In the genomic region with DNA sequence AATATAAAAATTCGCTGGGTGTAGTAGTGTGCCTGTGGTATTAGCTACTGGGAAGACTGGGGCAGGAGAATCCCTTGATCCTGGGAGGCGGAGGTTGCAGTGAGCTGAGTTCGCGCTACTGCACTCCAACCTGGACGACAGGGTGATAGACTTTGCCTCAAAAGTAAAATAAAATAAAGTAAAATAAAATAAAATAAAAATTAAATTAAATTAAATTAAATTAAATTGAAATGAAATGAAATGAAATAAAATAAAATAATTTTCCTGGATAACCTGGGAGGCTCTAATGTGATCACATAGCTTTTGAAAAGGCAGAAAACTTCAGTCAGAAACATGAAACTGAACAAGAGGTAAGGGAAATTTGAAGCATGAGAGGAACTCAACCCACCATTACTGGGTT, we compare ENCODE assay signal across 37 cellular contexts.
"Had no signal": no experiment of that assay in that cellular context is flagged by ENCODE, and none has a peak within 500 bp of the region (broad histone marks: within the 10 kb centered on the region; RNA-seq: fewer than 3 reads in every experiment).

No MANE protein-coding gene starts in this region.

- H3K4me1 Mint-ChIP-seq: activated naive CD4-positive, alpha-beta T cell treated with anti-CD3 and anti-CD28 coated beads, Interleukin-2, amount 10 ng/mL, durations not matched to agents 7 days and 5 days; activated naive CD4-positive, alpha-beta T cell treated with anti-CD3 and anti-CD28 coated beads, Interleukin-2, amount 50 U/mL, for 24 hours; activated naive CD8-positive, alpha-beta T cell treated with anti-CD3 and anti-CD28 coated beads for 36 hours; activated naive CD8-positive, alpha-beta T cell treated with anti-CD3 and anti-CD28 coated beads, Interleukin-2, amount 10 ng/mL, durations not matched to agents 7 days and 5 days; activated naive CD8-positive, alpha-beta T cell treated with anti-CD3 and anti-CD28 coated beads, Interleukin-2, amount 50 U/mL, for 24 hours; activated T-helper 17 cell treated with anti-CD3 and anti-CD28 coated beads, Interleukin-2, amount 50 U/mL, for 72 hours; brain; central memory CD8-positive, alpha-beta T cell had no signal

- ATAC-seq: activated naive CD4-positive, alpha-beta T cell treated with anti-CD3 and anti-CD28 coated beads, Interleukin-2, amount 50 U/mL, for 72 hours; activated naive CD8-positive, alpha-beta T cell treated with anti-CD3 and anti-CD28 coated beads, Interleukin-2, amount 50 U/mL, for 24 hours; activated T-cell treated with anti-CD3 and anti-CD28 coated beads, Interleukin-2, amount 50 U/mL, for 4 hours; activated T-cell treated with anti-CD3 and anti-CD28 coated beads, Interleukin-2, amount 50 U/mL, for 72 hours; activated T-helper 17 cell treated with anti-CD3 and anti-CD28 coated beads, Interleukin-2, amount 50 U/mL, for 72 hours; body of pancreas had no signal

- H3K4me3 ChIP-seq: adrenal gland, ascending aorta, body of pancreas, breast epithelium, cardiac muscle cell had no signal

- DNase-seq: activated effector memory CD4-positive, alpha-beta T cell treated with anti-CD3 and anti-CD28 coated beads, Interleukin-2, amount 50 U/mL, for 16 hours; activated effector memory CD4-positive, alpha-beta T cell treated with Interleukin-2 at 50 U/mL for 16 hours; activated gamma-delta T cell; activated gamma-delta T cell treated with Interleukin-2 at 50 U/mL for 16 hours; activated naive CD4-positive, alpha-beta T cell; activated naive CD4-positive, alpha-beta T cell treated with anti-CD3 and anti-CD28 coated beads for 36 hours; activated naive CD4-positive, alpha-beta T cell treated with anti-CD3 and anti-CD28 coated beads, Interleukin-2, amount 10 ng/mL, durations not matched to agents 7 days and 5 days; activated naive CD4-positive, alpha-beta T cell treated with anti-CD3 and anti-CD28 coated beads, Interleukin-2, amount 50 U/mL, for 16 hours; activated naive CD4-positive, alpha-beta T cell treated with Interleukin-2 at 50 U/mL for 16 hours; activated naive CD8-positive, alpha-beta T cell treated with anti-CD3 and anti-CD28 coated beads for 36 hours; activated naive CD8-positive, alpha-beta T cell treated with anti-CD3 and anti-CD28 coated beads, Interleukin-2, amount 10 ng/mL, durations not matched to agents 7 days and 5 days; activated naive CD8-positive, alpha-beta T cell treated with anti-CD3 and anti-CD28 coated beads, Interleukin-2, amount 50 U/mL, for 24 hours; activated T-cell treated with anti-CD3 and anti-CD28 coated beads, Interleukin-2, amount 50 U/mL, for 24 hours; activated T-cell treated with anti-CD3 and anti-CD28 coated beads, Interleukin-2, amount 50 U/mL, for 4 hours; activated T-cell treated with anti-CD3 and anti-CD28 coated beads, Interleukin-2, amount 50 U/mL, for 48 hours; activated T-cell treated with anti-CD3 and anti-CD28 coated beads, Interleukin-2, amount 50 U/mL, for 72 hours; adrenal gland; amniotic stem cell; amygdala; anterior cingulate cortex; aorta; body of pancreas; brain microvascular endothelial cell; caudate nucleus; central memory CD4-positive, alpha-beta T cell; cerebellar nuclear complex had no signal

- H3K27me3 Mint-ChIP-seq: activated naive CD4-positive, alpha-beta T cell treated with anti-CD3 and anti-CD28 coated beads, Interleukin-2, amount 10 ng/mL, durations not matched to agents 7 days and 5 days; activated naive CD4-positive, alpha-beta T cell treated with anti-CD3 and anti-CD28 coated beads, Interleukin-2, amount 50 U/mL, for 24 hours; activated naive CD8-positive, alpha-beta T cell; activated naive CD8-positive, alpha-beta T cell treated with anti-CD3 and anti-CD28 coated beads for 36 hours; activated naive CD8-positive, alpha-beta T cell treated with anti-CD3 and anti-CD28 coated beads, Interleukin-2, amount 10 ng/mL, durations not matched to agents 7 days and 5 days; activated naive CD8-positive, alpha-beta T cell treated with anti-CD3 and anti-CD28 coated beads, Interleukin-2, amount 50 U/mL, for 24 hours; activated T-cell treated with anti-CD3 and anti-CD28 coated beads, Interleukin-2, amount 50 U/mL, for 24 hours; activated T-helper 17 cell treated with anti-CD3 and anti-CD28 coated beads, Interleukin-2, amount 50 U/mL, for 72 hours; brain; central memory CD8-positive, alpha-beta T cell had no signal

- H3K4me1 ChIP-seq: adrenal gland, ascending aorta, body of pancreas, breast epithelium had no signal

- H3K4me3 Mint-ChIP-seq: activated naive CD4-positive, alpha-beta T cell treated with anti-CD3 and anti-CD28 coated beads for 36 hours; activated naive CD4-positive, alpha-beta T cell treated with anti-CD3 and anti-CD28 coated beads, Interleukin-2, amount 10 ng/mL, durations not matched to agents 7 days and 5 days; activated naive CD4-positive, alpha-beta T cell treated with anti-CD3 and anti-CD28 coated beads, Interleukin-2, amount 50 U/mL, for 24 hours; activated naive CD8-positive, alpha-beta T cell; activated naive CD8-positive, alpha-beta T cell treated with anti-CD3 and anti-CD28 coated beads for 36 hours; activated naive CD8-positive, alpha-beta T cell treated with anti-CD3 and anti-CD28 coated beads, Interleukin-2, amount 10 ng/mL, durations not matched to agents 7 days and 5 days; activated naive CD8-positive, alpha-beta T cell treated with anti-CD3 and anti-CD28 coated beads, Interleukin-2, amount 50 U/mL, for 24 hours; activated T-cell treated with anti-CD3 and anti-CD28 coated beads, Interleukin-2, amount 50 U/mL, for 24 hours; activated T-cell treated with anti-CD3 and anti-CD28 coated beads, Interleukin-2, amount 50 U/mL, for 4 hours; activated T-cell treated with anti-CD3 and anti-CD28 coated beads, Interleukin-2, amount 50 U/mL, for 72 hours; activated T-helper 1 cell treated with anti-CD3 and anti-CD28 coated beads, Interleukin-12 subunit alpha, Interleukin-12 subunit beta, Interleukin-2, Interleukin-4 antibody, amounts not matched to agents 30 ng/mL and 10 ng/mL and 1 ng/mL, durations not matched to agents 14 hours and 24 hours and 36 hours; activated T-helper 17 cell treated with anti-CD3 and anti-CD28 coated beads, Interleukin-2, amount 50 U/mL, for 72 hours; brain; central memory CD8-positive, alpha-beta T cell had no signal

- H3K9me3 Mint-ChIP-seq: activated naive CD4-positive, alpha-beta T cell treated with anti-CD3 and anti-CD28 coated beads for 36 hours; activated naive CD4-positive, alpha-beta T cell treated with anti-CD3 and anti-CD28 coated beads, Interleukin-2, amount 50 U/mL, for 24 hours; activated naive CD8-positive, alpha-beta T cell treated with anti-CD3 and anti-CD28 coated beads for 36 hours; activated T-helper 1 cell treated with anti-CD3 and anti-CD28 coated beads, Interleukin-12 subunit alpha, Interleukin-12 subunit beta, Interleukin-2, Interleukin-4 antibody, amounts not matched to agents 30 ng/mL and 10 ng/mL and 1 ng/mL, durations not matched to agents 14 hours and 24 hours and 36 hours; activated T-helper 2 cell treated with anti-CD3 and anti-CD28 coated beads, Interferon-gamma antibody, Interleukin-2, Interleukin-4, amounts not matched to agents 10 μg/mL and 5 μg/mL and 100 μg/mL, durations not matched to agents 14 hours and 24 hours and 36 hours; brain had no signal

- H3K27ac ChIP-seq: adrenal gland, ascending aorta, body of pancreas, brain microvascular endothelial cell, breast epithelium, cardiac muscle cell had no signal

- H3K27me3 ChIP-seq: adrenal gland, ascending aorta, body of pancreas, brain microvascular endothelial cell, breast epithelium, cardiac muscle cell had no signal

- H3K9me3 ChIP-seq: adrenal gland, ascending aorta, body of pancreas, breast epithelium had no signal

- H3K27ac Mint-ChIP-seq: activated naive CD4-positive, alpha-beta T cell treated with anti-CD3 and anti-CD28 coated beads for 36 hours; activated naive CD4-positive, alpha-beta T cell treated with anti-CD3 and anti-CD28 coated beads, Interleukin-2, amount 10 ng/mL, durations not matched to agents 7 days and 5 days; activated naive CD4-positive, alpha-beta T cell treated with anti-CD3 and anti-CD28 coated beads, Interleukin-2, amount 50 U/mL, for 24 hours; activated naive CD4-positive, alpha-beta T cell treated with anti-CD3 and anti-CD28 coated beads, Interleukin-2, amount 50 U/mL, for 72 hours; activated naive CD8-positive, alpha-beta T cell; activated naive CD8-positive, alpha-beta T cell treated with anti-CD3 and anti-CD28 coated beads for 36 hours; activated naive CD8-positive, alpha-beta T cell treated with anti-CD3 and anti-CD28 coated beads, Interleukin-2, amount 10 ng/mL, durations not matched to agents 7 days and 5 days; activated naive CD8-positive, alpha-beta T cell treated with anti-CD3 and anti-CD28 coated beads, Interleukin-2, amount 50 U/mL, for 24 hours; activated T-cell treated with anti-CD3 and anti-CD28 coated beads, Interleukin-2, amount 50 U/mL, for 24 hours; activated T-cell treated with anti-CD3 and anti-CD28 coated beads, Interleukin-2, amount 50 U/mL, for 72 hours; activated T-helper 1 cell treated with anti-CD3 and anti-CD28 coated beads, Interleukin-12 subunit alpha, Interleukin-12 subunit beta, Interleukin-2, Interleukin-4 antibody, amounts not matched to agents 30 ng/mL and 10 ng/mL and 1 ng/mL, durations not matched to agents 14 hours and 24 hours and 36 hours; activated T-helper 17 cell treated with anti-CD3 and anti-CD28 coated beads, Interleukin-2, amount 50 U/mL, for 72 hours; activated T-helper 2 cell treated with anti-CD3 and anti-CD28 coated beads, Interferon-gamma antibody, Interleukin-2, Interleukin-4, amounts not matched to agents 10 μg/mL and 5 μg/mL and 100 μg/mL, durations not matched to agents 14 hours and 24 hours and 36 hours; brain had no signal

- H3K36me3 Mint-ChIP-seq: activated naive CD4-positive, alpha-beta T cell treated with anti-CD3 and anti-CD28 coated beads, Interleukin-2, amount 10 ng/mL, durations not matched to agents 7 days and 5 days; activated naive CD4-positive, alpha-beta T cell treated with anti-CD3 and anti-CD28 coated beads, Interleukin-2, amount 50 U/mL, for 24 hours; activated naive CD4-positive, alpha-beta T cell treated with anti-CD3 and anti-CD28 coated beads, Interleukin-2, amount 50 U/mL, for 72 hours; activated naive CD8-positive, alpha-beta T cell; activated naive CD8-positive, alpha-beta T cell treated with anti-CD3 and anti-CD28 coated beads for 36 hours; activated naive CD8-positive, alpha-beta T cell treated with anti-CD3 and anti-CD28 coated beads, Interleukin-2, amount 10 ng/mL, durations not matched to agents 7 days and 5 days; brain had no signal

- H3K36me3 ChIP-seq: adrenal gland, ascending aorta, brain microvascular endothelial cell, breast epithelium, cardiac muscle cell had no signal
